ENCODE assay signal across 8 cellular contexts in the genomic region with DNA sequence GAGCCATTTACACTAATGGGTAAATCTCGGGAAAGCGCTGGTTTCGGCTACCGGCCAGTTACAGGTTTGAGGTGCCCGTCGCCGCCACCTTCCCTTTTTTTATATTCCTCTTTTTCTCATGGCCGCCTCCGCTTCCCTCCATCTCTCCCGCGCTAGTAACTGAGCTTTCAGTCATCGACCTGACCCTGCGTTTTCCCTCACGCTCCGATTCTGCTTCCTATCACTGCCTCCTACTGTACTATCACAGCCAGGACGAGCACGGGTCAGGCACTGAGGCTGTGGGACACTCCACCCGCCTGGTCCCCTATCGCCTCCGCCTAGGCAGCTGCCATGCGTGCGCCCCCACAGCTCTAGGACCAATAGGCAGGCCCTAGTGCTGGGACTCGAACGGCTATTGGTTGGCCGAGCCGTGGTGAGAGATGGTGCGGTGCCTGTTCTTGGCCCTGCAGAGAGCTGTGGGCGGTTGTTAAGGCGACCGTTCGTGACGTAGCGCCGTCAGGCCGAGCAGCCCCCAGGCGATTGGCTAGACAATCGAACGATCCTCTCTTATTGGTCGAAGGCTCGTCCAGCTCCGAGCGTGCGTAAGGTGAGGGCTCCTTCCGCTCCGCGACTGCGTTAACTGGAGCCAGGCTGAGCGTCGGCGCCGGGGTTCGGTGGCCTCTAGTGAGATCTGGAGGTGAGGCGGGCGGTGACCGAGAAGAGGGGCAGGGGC. TPM values are rescaled to one million over a fixed set of nuclear protein-coding genes. Genes with fewer than 3 reads are reported as not detected.
DNase-seq lines count a peak whose midpoint lies in the region; ATAC-seq, FAIRE-seq and TF ChIP-seq lines count a peak whose summit lies in the region.

A gene (plus strand): TSS at position 596 of the 712 bp plus-strand sequence. CDS start 5,386 bp downstream, outside the sequence.

- intact Hi-C loops in T-helper 1 cell treated with Interleukin-12 subunit alpha and Interleukin-12 subunit beta and Interleukin-4 antibody, amounts not matched to agents 30 ng/mL and 1 ng/mL, for 36 hours (cut with micrococcal nuclease): loop anchor here (1.0 to 5.0 kb wide), 18 partner anchors 99 to 1838 kb away; a partner anchor contains a TSS
- intact Hi-C loops in left ventricle myocardium inferior (cut with micrococcal nuclease): no loop called here
- intact Hi-C loops in prostate gland (cut with DNase I): no loop called here

- FAIRE-seq in urothelium cell line (lab: Jason Lieb, UNC): peak; percentile 63

- H3K4me3 ChIP-seq in left ventricle myocardium inferior: peak within 1 kb of the TSS; percentile 99
- peak within 1 kb of the TSS; percentile 97 to 99 for H3K4me3 ChIP-seq in prostate gland

- H3K9me3 ChIP-seq in left ventricle myocardium inferior (replicated peaks) (no peaks in the 10 kb centered on the region), prostate gland (no peaks in the 10 kb centered on the region)

- peak; percentile 36 for TF ChIP-seq CTCF in GM13976 (IDR thresholded peaks at IDR 0.05; ENCODE audit: borderline replicate concordance, control extremely low read depth, extremely low read depth, insufficient read depth, missing control alignments)
- TF ChIP-seq CTCF in left ventricle myocardium inferior (IDR thresholded peaks at IDR 0.05; ENCODE audit: borderline replicate concordance): no peak
- peak in 1 of 4 experiments; percentile 22 for TF ChIP-seq CTCF in prostate gland (IDR thresholded peaks at IDR 0.05)

- under 1% methylated on average over 55 of the region's 55 CpGs for WGBS in prostate gland

- peak; percentile 94 for DNase-seq in GM13976 (ENCODE audit: low spot score)
- DNase-seq in NCI-H146 treated with DMSO at 0.1 percent for 48 hours (lab: John Stamatoyannopoulos, UW; ENCODE audit: unreplicated experiment): peak; percentile 98
- peak; percentile 57 to 100 (median 99) for DNase-seq in amygdala (lab: John Stamatoyannopoulos, UW)
- peak; percentile 99 for DNase-seq in left ventricle myocardium inferior
- DNase-seq in prostate gland (ENCODE audit: low spot score): peak; percentile 99
- DNase-seq in urothelium cell line (ENCODE audit: low spot score): peak; percentile 96

- H3K4me1 ChIP-seq in left ventricle myocardium inferior (peaks cover 28% of the 10 kb centered on the region), prostate gland (replicated peaks) (peaks cover 3% of the 10 kb centered on the region)

- H3K27me3 ChIP-seq in left ventricle myocardium inferior (ENCODE audit: low read depth) (no peaks in the 10 kb centered on the region), prostate gland (replicated peaks; ENCODE audit: insufficient read depth) (no peaks in the 10 kb centered on the region)

- H3K36me3 ChIP-seq in left ventricle myocardium inferior: no peaks in the 10 kb centered on the region
- H3K36me3 ChIP-seq in prostate gland: no peaks in the 10 kb centered on the region

- in situ Hi-C loops in GM13976 (cut with MboI; ENCODE audit: low sequenced_read_pairs, unreplicated experiment): no loop called here

- H3K27ac ChIP-seq in left ventricle myocardium inferior (replicated peaks) (peak within 1 kb of the TSS; percentile 94), prostate gland (peak within 1 kb of the TSS; percentile 94 to 97)

- peak; percentile 98 for ATAC-seq in HG02870 (IDR thresholded peaks at IDR 0.05; ENCODE audit: unreplicated experiment)

- peak; percentile 72 for TF ChIP-seq POLR2A in prostate gland (IDR thresholded peaks at IDR 0.05)

RNA-seq across cellular contexts. Expression of the gene that starts here (rescaled TPM):
- 67.3 and 70.0 TPM in 2 replicates for total RNA-seq in T-helper 1 cell treated with Interleukin-12 subunit alpha and Interleukin-12 subunit beta and Interleukin-4 antibody, amounts not matched to agents 30 ng/mL and 1 ng/mL, for 36 hours
- 10.2 TPM for total RNA-seq in left ventricle myocardium inferior
- 10 to 100 TPM; 20.6 to 38.2 TPM for total RNA-seq in prostate gland

Comparison
In these comparisons a context has a peak if more than half of its experiments do, and no peak if none do; other contexts are left out.
1. Peak in every context shown above with its lines: DNase-seq, ATAC-seq, H3K4me3 ChIP-seq and H3K27ac ChIP-seq.